ENCODE assay signal across 24 cellular contexts in the genomic region with DNA sequence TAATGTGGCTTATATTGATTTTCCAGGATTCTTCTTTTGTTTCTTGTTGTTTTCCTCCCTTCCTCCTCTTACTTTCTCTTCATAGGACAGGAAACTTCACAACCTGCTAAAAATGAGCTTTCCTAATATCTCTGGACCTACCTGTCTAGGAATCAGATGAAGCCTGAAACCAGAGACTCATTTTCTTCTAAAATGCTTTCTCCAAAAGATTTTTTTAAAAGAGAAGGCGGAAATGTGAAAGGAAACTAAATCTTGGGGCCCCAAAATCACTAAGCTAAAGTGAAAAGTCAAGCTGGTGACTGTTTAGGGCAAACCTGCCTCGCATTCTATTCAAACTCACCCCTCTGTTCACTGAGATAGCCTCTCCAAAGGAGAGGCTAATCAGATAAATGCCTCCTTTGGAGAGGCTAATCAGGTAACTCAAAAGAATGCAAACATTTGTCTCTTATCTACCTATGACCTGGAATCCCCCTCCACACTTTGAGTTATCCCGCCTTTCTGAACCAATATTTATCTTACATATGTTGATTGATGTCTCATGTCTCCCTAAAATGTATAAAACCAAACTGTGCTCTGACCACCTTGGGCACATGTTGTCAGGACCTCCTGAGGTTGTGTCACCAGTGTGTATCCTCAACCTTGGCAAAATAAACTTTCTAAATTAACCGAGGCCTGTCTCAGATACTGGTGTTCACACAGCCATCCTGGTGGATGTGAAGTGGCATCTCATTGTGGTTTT.
"Had no signal": no experiment of that assay in that cellular context is flagged by ENCODE, and none has a peak within 500 bp of the region (broad histone marks: within the 10 kb centered on the region; RNA-seq: fewer than 3 reads in every experiment).

No MANE protein-coding gene starts in this region.

- H3K4me1 Mint-ChIP-seq: nephron progenitor cell; stimulated activated effector memory CD8-positive, alpha-beta T cell treated with anti-CD3 and anti-CD28 coated beads, Interleukin-12 subunit alpha, Interleukin-12 subunit beta, amount 100 ng/mL, for 72 hours had no signal

- ATAC-seq: heart right ventricle; left cardiac atrium; left lung; naive thymus-derived CD8-positive, alpha-beta T cell; stimulated activated effector memory CD8-positive, alpha-beta T cell treated with anti-CD3 and anti-CD28 coated beads, Interleukin-12 subunit alpha, Interleukin-12 subunit beta, amount 100 ng/mL, for 72 hours had no signal

- H3K27me3 ChIP-seq: dorsolateral prefrontal cortex, esophagus squamous epithelium, heart right ventricle, left lung, right atrium auricular region, sigmoid colon, tibial nerve, upper lobe of left lung had no signal

- H3K27ac ChIP-seq: dorsolateral prefrontal cortex, esophagus squamous epithelium, heart right ventricle, left lung, prostate gland, right atrium auricular region, sigmoid colon, thoracic aorta, tibial nerve, upper lobe of left lung had no signal

- H3K4me1 ChIP-seq: esophagus squamous epithelium, prostate gland, right atrium auricular region, sigmoid colon, tibial nerve, upper lobe of left lung had no signal

- H3K36me3 ChIP-seq: esophagus squamous epithelium, heart right ventricle, left lung, prostate gland, right atrium auricular region, sigmoid colon, thoracic aorta, tibial nerve, upper lobe of left lung had no signal

- DNase-seq: cortex of kidney; dorsolateral prefrontal cortex; effector CD4-positive, alpha-beta T cell; esophagus squamous epithelium; foreskin melanocyte; glutamatergic neuron; heart right ventricle; hippocampal formation; left cardiac atrium; left lung; naive thymus-derived CD8-positive, alpha-beta T cell; nephron progenitor cell; nucleus accumbens; sigmoid colon; stimulated activated CD4-positive, alpha-beta T cell treated with anti-CD3 and anti-CD28 coated beads, Interleukin-2, amount 100 ng/mL, for 24 hours; stimulated activated CD4-positive, alpha-beta T cell treated with anti-CD3 and anti-CD28 coated beads, Interleukin-4, amount 100 ng/mL, for 24 hours; stimulated activated naive CD4-positive, alpha-beta T cell treated with Interleukin-2 at 50 U/mL for 16 hours; substantia nigra; upper lobe of left lung had no signal

- H3K9me3 ChIP-seq: esophagus squamous epithelium, prostate gland, thoracic aorta, tibial nerve had no signal

- H3K4me3 Mint-ChIP-seq: naive thymus-derived CD8-positive, alpha-beta T cell; nephron progenitor cell; stimulated activated effector memory CD8-positive, alpha-beta T cell treated with anti-CD3 and anti-CD28 coated beads, Interleukin-12 subunit alpha, Interleukin-12 subunit beta, amount 100 ng/mL, for 72 hours had no signal

- H3K27me3 Mint-ChIP-seq: naive thymus-derived CD8-positive, alpha-beta T cell had no signal

- H3K4me3 ChIP-seq: dorsolateral prefrontal cortex, esophagus squamous epithelium, heart right ventricle, left lung, prostate gland, right atrium auricular region, sigmoid colon, thoracic aorta, tibial nerve, upper lobe of left lung had no signal

- H3K27ac Mint-ChIP-seq: naive thymus-derived CD8-positive, alpha-beta T cell; nephron progenitor cell; stimulated activated effector memory CD8-positive, alpha-beta T cell treated with anti-CD3 and anti-CD28 coated beads, Interleukin-12 subunit alpha, Interleukin-12 subunit beta, amount 100 ng/mL, for 72 hours had no signal

- H3K36me3 Mint-ChIP-seq: stimulated activated effector memory CD8-positive, alpha-beta T cell treated with anti-CD3 and anti-CD28 coated beads, Interleukin-12 subunit alpha, Interleukin-12 subunit beta, amount 100 ng/mL, for 72 hours had no signal
